In the genomic region with DNA sequence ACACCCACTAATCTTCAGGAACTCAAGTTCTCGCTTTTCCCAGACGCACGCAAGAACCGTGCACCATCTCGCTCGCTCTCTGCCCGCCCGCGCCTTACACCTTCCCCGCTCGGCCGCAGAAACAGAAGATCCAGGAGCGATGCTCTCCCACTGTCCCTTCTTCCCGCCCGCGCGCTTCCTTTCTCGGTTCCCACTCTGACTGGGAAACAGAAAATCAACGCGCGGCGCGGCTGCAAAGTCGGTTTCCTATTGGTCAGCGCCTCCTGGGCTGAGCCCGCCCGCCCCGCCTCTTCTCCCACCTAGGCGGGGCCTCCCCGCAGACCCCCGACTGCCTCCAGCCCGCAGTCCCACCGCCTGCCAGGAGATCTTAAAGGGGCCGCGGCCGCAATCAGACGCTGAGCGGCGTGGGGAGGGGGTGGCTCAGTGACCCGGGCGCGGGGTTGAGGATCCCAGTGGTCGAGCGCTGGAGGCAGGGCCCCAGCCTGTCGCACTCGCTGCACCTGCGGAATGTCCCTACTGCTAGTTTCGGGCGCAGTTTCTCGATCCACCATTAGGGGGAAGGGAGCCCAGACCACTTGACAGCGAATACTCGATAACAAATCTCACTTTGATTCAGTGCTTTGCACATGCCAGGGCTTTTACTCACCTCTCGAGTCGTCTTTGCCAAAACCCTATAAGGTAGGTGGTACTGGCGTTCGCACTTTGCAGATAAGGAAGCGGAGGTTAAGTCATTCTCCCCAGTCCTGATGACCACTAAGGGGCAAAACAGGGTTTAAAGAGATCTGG, we compare ENCODE assay signal across 8 cellular contexts. TPM values are rescaled to one million over a fixed set of nuclear protein-coding genes. Genes with fewer than 3 reads are reported as not detected.
DNase-seq lines count a peak whose midpoint lies in the region; ATAC-seq lines count a peak whose summit lies in the region.

No MANE protein-coding gene starts in this region.

- peaks cover 2% of the 10 kb centered on the region for H3K36me3 ChIP-seq in endocrine pancreas (ENCODE audit: control insufficient read depth, insufficient read depth, low read length)
- no peaks in the 10 kb centered on the region for H3K36me3 ChIP-seq in mesendoderm (ENCODE audit: control insufficient read depth, insufficient read depth, low read length)

- H3K9me3 ChIP-seq in endocrine pancreas (ENCODE audit: control insufficient read depth, low read length), result no peaks in the 10 kb centered on the region

- DNase-seq in COLO668 (lab: John Stamatoyannopoulos, UW; ENCODE audit: unreplicated experiment) (peak; percentile 99), HS-5 (ENCODE audit: low read depth) (peak; percentile 84), NK-92 (lab: John Stamatoyannopoulos, UW; ENCODE audit: unreplicated experiment) (peak; percentile 60), mesendoderm (peak; percentile 99)
- peak; percentile 91 to 93 for DNase-seq in activated CD8-positive, alpha-beta memory T cell treated with anti-CD3 and anti-CD28 coated beads for 4 hours (ENCODE audit: low read depth in 2 of 2)
- DNase-seq in stimulated activated CD8-positive, alpha-beta memory T cell treated with anti-CD3 and anti-CD28 coated beads, Interleukin-15, amount 100 ng/mL, for 1 hour (ENCODE audit: low read depth), result peak; percentile 95

- H2AK5ac ChIP-seq in mesendoderm (ENCODE audit: low read length), result no peak overlapping the region

- peak overlapping the region; percentile 87 for H3K56ac ChIP-seq in mesendoderm (ENCODE audit: low read length)

- H3K79me1 ChIP-seq in mesendoderm (ENCODE audit: low read length), result peaks cover under 1% of the 10 kb centered on the region

- H3K4me1 ChIP-seq in endocrine pancreas (ENCODE audit: control insufficient read depth, insufficient read depth, low read length) (no peaks in the 10 kb centered on the region), mesendoderm (ENCODE audit: control insufficient read depth, low read depth, low read length) (no peaks in the 10 kb centered on the region)

- no peak overlapping the region for H3K18ac ChIP-seq in mesendoderm (ENCODE audit: low read length)

- WGBS in mesendoderm (ENCODE audit: extremely low coverage, insufficient coverage, low lambda C conversion rate), result no CpG with 5 or more reads among the region's 57 CpGs

- H3K4me2 ChIP-seq in mesendoderm (ENCODE audit: low read length), result peak overlapping the region; percentile 81

- H3K4me3 ChIP-seq in endocrine pancreas (ENCODE audit: control insufficient read depth, insufficient read depth, low read length) (peak overlapping the region; percentile 83), mesendoderm (ENCODE audit: low read length) (peak overlapping the region; percentile 60)

- no peaks in the 10 kb centered on the region for H3K79me2 ChIP-seq in mesendoderm (ENCODE audit: control insufficient read depth, insufficient read depth, low read length)

- no peak overlapping the region for H2BK120ac ChIP-seq in mesendoderm (ENCODE audit: low read depth, low read length)

- H3K27ac ChIP-seq in mesendoderm (ENCODE audit: low read depth, low read length), result no peak overlapping the region

- no peak overlapping the region for H4K8ac ChIP-seq in mesendoderm (ENCODE audit: low read depth, low read length)

- ATAC-seq in GM19467 (IDR thresholded peaks at IDR 0.05; ENCODE audit: unreplicated experiment), result peak; percentile 72

- H2BK15ac ChIP-seq in mesendoderm (replicated peaks; ENCODE audit: low read depth), result no peak overlapping the region

- H3K23ac ChIP-seq in mesendoderm (ENCODE audit: low read length), result no peak overlapping the region

- H3K4ac ChIP-seq in mesendoderm (ENCODE audit: low read depth, low read length), result no peak overlapping the region

- H3K9ac ChIP-seq in endocrine pancreas (ENCODE audit: control insufficient read depth, insufficient read depth, low read length) (peak overlapping the region; percentile 69), mesendoderm (ENCODE audit: low read length) (peak overlapping the region; percentile 59)

- no peak overlapping the region for H4K5ac ChIP-seq in mesendoderm (ENCODE audit: low read length)

- H3K27me3 ChIP-seq in endocrine pancreas (ENCODE audit: control insufficient read depth, insufficient read depth, low read length) (no peaks in the 10 kb centered on the region), mesendoderm (ENCODE audit: insufficient read depth, low read length, poor library complexity) (no peaks in the 10 kb centered on the region)

- H2BK5ac ChIP-seq in mesendoderm (ENCODE audit: low read length), result no peak overlapping the region

RNA-seq across cellular contexts. Expression of gene SLC25A23, which starts 0.7 kb away (rescaled TPM):
- 41.8 TPM for polyA plus RNA-seq in mesendoderm (2013, experiment 1 of 2)
- polyA plus RNA-seq in mesendoderm (2013, experiment 2 of 2), result 45.1 TPM

RNA-seq across cellular contexts. Expression of gene CRB3, which starts 3.8 kb away (rescaled TPM):
- 14.0 TPM for polyA plus RNA-seq in mesendoderm (2013, experiment 1 of 2)
- polyA plus RNA-seq in mesendoderm (2013, experiment 2 of 2), result 13.5 TPM

RNA-seq across cellular contexts. Expression of gene DENND1C, which starts 21.3 kb away (rescaled TPM):
- polyA plus RNA-seq in mesendoderm (2013, experiment 1 of 2), result 1.5 TPM
- 1.5 TPM for polyA plus RNA-seq in mesendoderm (2013, experiment 2 of 2)

RNA-seq across cellular contexts. Expression of gene SLC25A41, which starts 26.7 kb away (rescaled TPM):
- 0.10 TPM for polyA plus RNA-seq in mesendoderm (2013, experiment 1 of 2)
- 0.06 TPM for polyA plus RNA-seq in mesendoderm (2013, experiment 2 of 2)

RNA-seq across cellular contexts. Expression of gene KHSRP, which starts 35.7 kb away (rescaled TPM):
- polyA plus RNA-seq in mesendoderm (2013, experiment 1 of 2), result 333 TPM
- 329 TPM for polyA plus RNA-seq in mesendoderm (2013, experiment 2 of 2)
